Comparison of ENCODE assay signal across 1 cellular context in genomic region chr16:24993722-24994686, GRCh38.
TF ChIP-seq lines count a peak whose summit lies in the region.

No MANE protein-coding gene starts in this region.

TF ChIP-seq in SK-N-SH treated with all-trans-retinoic acid at 6 μM for 48 hours, 23 proteins besides CTCF, POLR2A, EP300 and RAD21 (continued from another document):
- TF ChIP-seq TSHZ2 (CRISPR knock-in tag; IDR thresholded peaks at IDR 0.05) (no peak), ZNF8 (CRISPR knock-in tag; IDR thresholded peaks at IDR 0.05) (no peak), SNAI2 (CRISPR knock-in tag; IDR thresholded peaks at IDR 0.05) (no peak), ZFP3 (CRISPR knock-in tag; IDR thresholded peaks at IDR 0.05) (0 out of 2 replicates have a peak, but pooled peaks have one; percentile 33), TCF4 (CRISPR knock-in tag; IDR thresholded peaks at IDR 0.05; ENCODE audit: borderline replicate concordance) (no peak)
